In the genomic region with DNA sequence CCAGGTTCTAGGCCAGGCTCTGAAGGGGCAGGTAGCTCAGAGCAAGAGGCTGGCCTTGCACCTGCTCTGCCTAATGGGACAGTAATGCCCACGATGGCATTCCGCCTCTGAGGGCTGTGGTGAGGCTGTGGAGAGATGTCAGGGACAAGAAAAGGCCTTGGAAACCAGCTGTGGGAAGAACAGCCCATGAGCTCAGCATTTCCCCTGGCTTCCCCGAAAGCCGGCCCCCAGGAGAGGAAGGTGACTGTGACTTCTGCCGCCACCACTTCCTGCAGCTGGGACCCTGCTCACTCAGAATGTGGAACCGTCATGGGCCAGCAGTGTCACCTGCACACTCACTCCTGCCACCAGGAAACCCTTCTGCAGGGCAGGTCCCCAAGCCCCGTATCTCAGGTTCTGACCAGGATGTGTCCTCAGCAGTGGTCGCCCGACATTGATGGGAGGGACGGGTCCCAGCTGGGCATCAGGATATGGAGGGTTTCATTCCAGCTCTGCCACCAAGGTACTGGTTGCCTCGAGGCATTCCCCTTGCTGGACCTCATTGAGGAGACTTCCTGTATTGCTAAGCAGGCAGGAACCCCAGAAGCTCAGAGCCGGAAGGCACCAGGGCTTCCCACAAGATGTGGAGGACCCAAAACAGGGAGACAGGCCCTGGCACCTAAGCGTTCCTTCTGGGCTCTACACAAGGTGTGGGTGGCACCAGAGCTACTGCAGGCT, we compare ENCODE assay signal across 8 cellular contexts. TPM values are rescaled to one million over a fixed set of nuclear protein-coding genes. Genes with fewer than 3 reads are reported as not detected.
DNase-seq lines count a peak whose midpoint lies in the region; ATAC-seq, FAIRE-seq and TF ChIP-seq lines count a peak whose summit lies in the region.

No MANE protein-coding gene starts in this region.

- no peak for TF ChIP-seq POLR2A in H1 (IDR thresholded peaks at IDR 0.05; ENCODE audit: control extremely low read depth in 1 of 2, low read depth in 2 of 2, low read length in 2 of 2)
- no peak for TF ChIP-seq POLR2A in gastroesophageal sphincter (IDR thresholded peaks at IDR 0.05)

- TF ChIP-seq EP300 in H1 (IDR thresholded peaks at IDR 0.05; ENCODE audit: borderline replicate concordance in 1 of 2, low read depth in 2 of 2, low read length in 2 of 2) (no peak), gastroesophageal sphincter (IDR thresholded peaks at IDR 0.05) (no peak)

- peak; percentile 25 to 64 (median 42) for DNase-seq in activated CD4-positive, CD25-positive, alpha-beta regulatory T cell (lab: John Stamatoyannopoulos, UW)
- DNase-seq in H1 (ENCODE audit: low read depth in 1 of 2, low spot score in 2 of 2) (no peak), NCI-H1105 treated with DMSO at 0.1 percent for 48 hours (lab: John Stamatoyannopoulos, UW) (no peak), left lobe of liver (ENCODE audit: low spot score) (no peak)
- peak; percentile 49 to 52 for DNase-seq in stimulated activated CD8-positive, alpha-beta memory T cell treated with anti-CD3 and anti-CD28 coated beads, Interleukin-7, amount 100 ng/mL, for 1 hour (ENCODE audit: low read depth in 2 of 2)

- no peak overlapping the region for H3K56ac ChIP-seq in H1 (replicated peaks; ENCODE audit: insufficient read length, low read depth, low read length)

- H3K4me3 ChIP-seq in GM08714 (ENCODE audit: low read length) (peak overlapping the region; percentile 21; the same call in 1 of the 2 replicates), H1 (ENCODE audit: extremely low read depth in 1 of 4, insufficient read depth in 2 of 4, low read depth in 3 of 4, low read length in 4 of 4) (no peak overlapping the region), gastroesophageal sphincter (no peak overlapping the region)

- no peak overlapping the region for H4K5ac ChIP-seq in H1 (ENCODE audit: insufficient read length, low read depth, low read length)

- H4K91ac ChIP-seq in H1 (replicated peaks; ENCODE audit: insufficient read length, low read length), result no peak overlapping the region

- H3K27ac ChIP-seq in H1 (ENCODE audit: low read depth, low read length) (no peak overlapping the region), gastroesophageal sphincter (no peak overlapping the region)

- WGBS in H1 (ENCODE audit: extremely low coverage in 1 of 2, insufficient coverage in 1 of 2, insufficient read length in 1 of 2, insufficient replicate concordance in 2 of 2, low coverage in 1 of 2, low lambda C conversion rate in 2 of 2, missing lambda C conversion rate in 1 of 2), 2 experiments, result 89% methylated on average over 13 of the region's 13 CpGs; no CpG with 5 or more reads in 1 of the 2 experiments
- WGBS in gastroesophageal sphincter (ENCODE audit: low coverage in 1 of 2), 2 donors, result no CpG with 5 or more reads among the region's 13 CpGs

- H2AFZ ChIP-seq in H1 (ENCODE audit: low read length), result no peak overlapping the region

- no peaks in the 10 kb centered on the region for H3K79me2 ChIP-seq in H1 (ENCODE audit: control insufficient read depth in 1 of 2, insufficient read depth in 2 of 2, low read length in 2 of 2)

- H3K14ac ChIP-seq in H1 (ENCODE audit: insufficient read length), result no peak overlapping the region

- H3K4me2 ChIP-seq in H1 (ENCODE audit: insufficient read depth in 1 of 2, low read depth in 2 of 2, low read length in 2 of 2), result no peak overlapping the region

- H2BK120ac ChIP-seq in H1 (replicated peaks; ENCODE audit: low read depth, low read length), result no peak overlapping the region

- no peak for FAIRE-seq in H1 (lab: Jason Lieb, UNC)

- H2BK12ac ChIP-seq in H1 (ENCODE audit: low read depth, low read length), result no peak overlapping the region

- CTCF ChIA-PET in H1 (lab: Charles Lee; ENCODE audit: partially characterized antibody), result interaction anchor here (0.9 to 5.5 kb wide), 14 partner anchors 10 to 80 kb away, joined by 3 to 48 read pairs (median 4); a partner anchor contains a TSS

- no peaks in the 10 kb centered on the region; the same call in 1 of the 2 replicates for H3K23me2 ChIP-seq in H1 (ENCODE audit: low read depth, low read length)

- H3K9me3 ChIP-seq in H1 (ENCODE audit: insufficient read depth in 2 of 2, low read depth in 1 of 2, low read length in 1 of 2) (no peaks in the 10 kb centered on the region), gastroesophageal sphincter (no peaks in the 10 kb centered on the region)

- H2AK5ac ChIP-seq in H1 (ENCODE audit: low read depth, low read length), result no peak overlapping the region

- no peak overlapping the region for H3K23ac ChIP-seq in H1 (ENCODE audit: insufficient read length)

- no peaks in the 10 kb centered on the region for H3K79me1 ChIP-seq in H1 (ENCODE audit: low read depth, low read length)

- no peak overlapping the region for H3K9ac ChIP-seq in H1 (replicated peaks in 1 of 4; ENCODE audit: extremely low read depth in 1 of 4, low read depth in 3 of 4, low read length in 3 of 4)

- peak overlapping the region; percentile 24; the same call in 1 of the 2 replicates for H2BK5ac ChIP-seq in H1 (ENCODE audit: low read depth, low read length)

- ATAC-seq in HG02870 (IDR thresholded peaks at IDR 0.05; ENCODE audit: unreplicated experiment), result peak; percentile 30
- no peak for ATAC-seq in gastroesophageal sphincter
- ATAC-seq in left lobe of liver, result no peak

- H2BK20ac ChIP-seq in H1 (ENCODE audit: low read length), result no peak overlapping the region

- H3K36me3 ChIP-seq in H1 (ENCODE audit: control insufficient read depth in 2 of 4, insufficient read depth in 4 of 4, low read length in 3 of 4) (no peaks in the 10 kb centered on the region), gastroesophageal sphincter (no peaks in the 10 kb centered on the region)

- no peak overlapping the region for H3K4ac ChIP-seq in H1 (replicated peaks; ENCODE audit: insufficient read length, low read depth, low read length)

- no peaks in the 10 kb centered on the region; a peak in 2 of 7 replicates for H3K27me3 ChIP-seq in H1 (replicated peaks in 1 of 4; ENCODE audit: control insufficient read depth in 3 of 4, extremely low read depth in 1 of 4, insufficient read depth in 3 of 4, low read length in 3 of 4)
- peaks cover 34% of the 10 kb centered on the region for H3K27me3 ChIP-seq in gastroesophageal sphincter

- H3K18ac ChIP-seq in H1 (ENCODE audit: extremely low read depth, low read length), result no peak overlapping the region

- no peak for TF ChIP-seq RAD21 in H1 (IDR thresholded peaks at IDR 0.05 in 1 of 2, conservative IDR thresholded peaks at IDR 0.05 in 1 of 2; ENCODE audit: low read depth in 2 of 2, low read length in 2 of 2)

- H3K4me1 ChIP-seq in H1 (replicated peaks in 1 of 4; ENCODE audit: control insufficient read depth in 3 of 4, insufficient read depth in 4 of 4, low read length in 3 of 4) (peaks cover 0 to 14% (median 11%) of the 10 kb centered on the region in 4 experiments; a peak in 5 of 7 replicates), gastroesophageal sphincter (peaks cover 0 to 6% (median 0%) of the 10 kb centered on the region in 3 donors)

- POLR2A ChIA-PET in H1 (lab: Charles Lee; ENCODE audit: partially characterized antibody), result interaction anchor here (1.0 to 1.4 kb wide), 3 partner anchors 16 to 58 kb away, joined by 3 to 4 read pairs (median 3); a partner anchor contains a TSS

- no peaks in the 10 kb centered on the region for H4K20me1 ChIP-seq in H1 (replicated peaks in 1 of 2; ENCODE audit: control insufficient read depth in 1 of 2, insufficient read depth in 2 of 2, low read length in 2 of 2)

- H4K8ac ChIP-seq in H1 (ENCODE audit: extremely low read depth, insufficient read depth, low read length), result no peak overlapping the region

- TF ChIP-seq CTCF in H1 (IDR thresholded peaks at IDR 0.05; ENCODE audit: control extremely low read depth in 1 of 3, insufficient read depth in 1 of 3, low read depth in 1 of 3, low read length in 3 of 3), result no peak
- no peak for TF ChIP-seq CTCF in gastroesophageal sphincter (IDR thresholded peaks at IDR 0.05)

- H2BK15ac ChIP-seq in H1 (ENCODE audit: low read length), result 0 out of 2 replicates have a peak overlapping the region, but pooled peaks have one; percentile 46

TF ChIP-seq in H1, 55 proteins besides CTCF, POLR2A, EP300 and RAD21 (continues in another document):
- no peak for TF ChIP-seq KDM5A (IDR thresholded peaks at IDR 0.05; ENCODE audit: low read length)
- no peak for TF ChIP-seq TEAD4 (IDR thresholded peaks at IDR 0.05; ENCODE audit: low read depth, low read length)

RNA-seq across cellular contexts. Expression of a gene that starts 30.7 kb away (rescaled TPM):
- total RNA-seq in H1 (2021; fragmentation: NEBNext Ultra II Directional; extraction: Animal tissue kit (Norgen Biotek cat#: 25700)), result 14.6 and 15.0 TPM in 2 replicates
- polyA plus RNA-seq in H1 (2011; rRNA removed), result 10.7 and 13.4 TPM in 2 replicates
- polyA plus RNA-seq in H1 (2011; cell fraction: cytosol; rRNA removed), result 10.9 TPM
- polyA plus RNA-seq in H1 (2011; cell fraction: nucleus; rRNA removed), result 19.2 TPM
- 10.5 to 14.0 TPM (median 12.0 TPM) in 4 replicates for polyA plus RNA-seq in H1 (2012, experiment 1 of 2)
- 11.5 TPM for polyA plus RNA-seq in H1 (2012, experiment 2 of 2)
- 16.7 TPM for polyA plus RNA-seq in H1 (2013, experiment 1 of 2)
- polyA plus RNA-seq in H1 (2013, experiment 2 of 2), result 16.7 TPM
- polyA minus RNA-seq in H1 (2011; rRNA and poly(A)+ RNA removed), result 10.7 and 12.5 TPM in 2 replicates
- 4.6 TPM for polyA minus RNA-seq in H1 (2011; cell fraction: cytosol; rRNA and poly(A)+ RNA removed)
- polyA minus RNA-seq in H1 (2011; cell fraction: nucleus; rRNA and poly(A)+ RNA removed), result 9.5 TPM
- total RNA-seq in gastroesophageal sphincter (1 to 10 TPM in 3 of 4 donors, under 1 TPM in 1; 0.93 to 2.7 (median 1.8) TPM), left lobe of liver (0.53 TPM)

RNA-seq across cellular contexts. Expression of a gene that starts 35.6 kb away (rescaled TPM):
- total RNA-seq in H1 (2021; fragmentation: NEBNext Ultra II Directional; extraction: Animal tissue kit (Norgen Biotek cat#: 25700)), result 1.9 and 3.3 TPM in 2 replicates
- polyA plus RNA-seq in H1 (2011; rRNA removed), result 7.2 and 7.5 TPM in 2 replicates
- polyA plus RNA-seq in H1 (2011; cell fraction: cytosol; rRNA removed), result 6.9 TPM
- polyA plus RNA-seq in H1 (2011; cell fraction: nucleus; rRNA removed), result 7.1 TPM
- 3.6 to 5.9 TPM (median 4.9 TPM) in 4 replicates for polyA plus RNA-seq in H1 (2012, experiment 1 of 2)
- polyA plus RNA-seq in H1 (2012, experiment 2 of 2), result 4.9 TPM
- 2.0 TPM for polyA plus RNA-seq in H1 (2013, experiment 1 of 2)
- polyA plus RNA-seq in H1 (2013, experiment 2 of 2), result 2.0 TPM
- 6.3 and 7.6 TPM in 2 replicates for polyA minus RNA-seq in H1 (2011; rRNA and poly(A)+ RNA removed)
- polyA minus RNA-seq in H1 (2011; cell fraction: cytosol; rRNA and poly(A)+ RNA removed), result 4.3 TPM
- 2.8 TPM for polyA minus RNA-seq in H1 (2011; cell fraction: nucleus; rRNA and poly(A)+ RNA removed)
- 1 to 10 TPM in 3 of 4 donors, under 1 TPM in 1; 0.67 to 3.7 (median 2.7) TPM for total RNA-seq in gastroesophageal sphincter
- 3.0 TPM for total RNA-seq in left lobe of liver

RNA-seq across cellular contexts. Expression of a gene that starts 57.9 kb away (rescaled TPM):
- total RNA-seq in H1 (2021; fragmentation: NEBNext Ultra II Directional; extraction: Animal tissue kit (Norgen Biotek cat#: 25700)), result 71.5 and 76.7 TPM in 2 replicates
- polyA plus RNA-seq in H1 (2011; rRNA removed), result 183 and 186 TPM in 2 replicates
- polyA plus RNA-seq in H1 (2011; cell fraction: cytosol; rRNA removed), result 101 TPM
- 85.9 TPM for polyA plus RNA-seq in H1 (2011; cell fraction: nucleus; rRNA removed)
- polyA plus RNA-seq in H1 (2012, experiment 1 of 2), result 56.4 to 78.9 TPM (median 73.2 TPM) in 4 replicates
- polyA plus RNA-seq in H1 (2012, experiment 2 of 2), result 143 TPM
- polyA plus RNA-seq in H1 (2013, experiment 1 of 2), result 41.2 TPM
- polyA plus RNA-seq in H1 (2013, experiment 2 of 2), result 42.3 TPM
- polyA minus RNA-seq in H1 (2011; rRNA and poly(A)+ RNA removed), result 83.6 and 88.4 TPM in 2 replicates
- 31.5 TPM for polyA minus RNA-seq in H1 (2011; cell fraction: cytosol; rRNA and poly(A)+ RNA removed)
- polyA minus RNA-seq in H1 (2011; cell fraction: nucleus; rRNA and poly(A)+ RNA removed), result 27.7 TPM
- 10 to 100 TPM; 47.9 to 60.0 (median 52.0) TPM for total RNA-seq in gastroesophageal sphincter
- total RNA-seq in left lobe of liver, result 15.4 TPM

Comparison
In these comparisons a context has a peak if more than half of its experiments do, and no peak if none do; other contexts are left out.
1. DNase-seq: peak in activated CD4-positive, CD25-positive, alpha-beta regulatory T cell (4 of 4) and stimulated activated CD8-positive, alpha-beta memory T cell treated with anti-CD3 and anti-CD28 coated beads, Interleukin-7, amount 100 ng/mL, for 1 hour (2 of 2); none in H1 (0 of 2), NCI-H1105 treated with DMSO at 0.1 percent for 48 hours (single experiment) and left lobe of liver (single experiment).